Comparison of ENCODE assay signal across 18 cellular contexts in genomic region chr3:27576171-27576570, GRCh38.
A peak's percentile ranks its signal among the peaks of the same experiment; 100 is the strongest.
DNase-seq lines count a peak whose midpoint lies in the region; ATAC-seq and TF ChIP-seq lines count a peak whose summit lies in the region.
"Had no signal": no experiment of that assay in that cellular context is flagged by ENCODE, and none has a peak within 500 bp of the region (broad histone marks: within the 10 kb centered on the region; RNA-seq: fewer than 3 reads in every experiment).

No MANE protein-coding gene starts in this region.

- intact Hi-C loops in Panc1 (cut with micrococcal nuclease; ENCODE audit: unreplicated experiment): no loop called here
- intact Hi-C loops in activated CD8-positive, alpha-beta T cell treated with anti-CD3 and anti-CD28 coated beads for 36 hours (cut with micrococcal nuclease): no loop called here
- intact Hi-C loops in PC-3 (cut with micrococcal nuclease): no loop called here

- no peak overlapping the region for H2BK12ac ChIP-seq in neuronal stem cell (ENCODE audit: low read length)

- no peaks in the 10 kb centered on the region for H3K9me3 ChIP-seq in Panc1 (ENCODE audit: control insufficient read depth, insufficient read depth, low read depth, low read length)
- no peaks in the 10 kb centered on the region for H3K9me3 ChIP-seq in PC-3 (ENCODE audit: low read length)
- no peaks in the 10 kb centered on the region for H3K9me3 ChIP-seq in neuronal stem cell (replicated peaks in 1 of 2; ENCODE audit: control insufficient read depth in 2 of 2, insufficient read depth in 1 of 2, low read depth in 1 of 2, low read length in 2 of 2)
- H3K9me3 ChIP-seq: A549; BLaER1 treated with 17β-estradiol and CSF1 and Interleukin-3, amounts not matched to agents 10 nM and 100 nM; HAP-1 had no signal

- H3K4me2 ChIP-seq in PC-3 (ENCODE audit: low read length) (no peak overlapping the region), neuronal stem cell (ENCODE audit: insufficient read depth, low read length, poor library complexity, severe bottlenecking) (no peak overlapping the region)
- H3K4me2 ChIP-seq: A549 had no signal

- BruUV-seq in Panc1 (replicated peaks; lab: Mats Ljungman, UMichigan) (no TSS peak), PC-3 (replicated peaks; lab: Mats Ljungman, UMichigan) (no TSS peak)

- no peaks in the 10 kb centered on the region for H3K9me2 ChIP-seq in PC-3 (replicated peaks; ENCODE audit: low read length)

- no peak for TF ChIP-seq CTCF in AG10803 (conservative IDR thresholded peaks at IDR 0.05; ENCODE audit: low read length)
- no peak for TF ChIP-seq CTCF in Panc1 (IDR thresholded peaks at IDR 0.05)
- TF ChIP-seq CTCF in epithelial cell of proximal tubule (conservative IDR thresholded peaks at IDR 0.05; ENCODE audit: low read depth, low read length): no peak
- no peak for TF ChIP-seq CTCF in activated CD8-positive, alpha-beta T cell treated with anti-CD3 and anti-CD28 coated beads for 36 hours (IDR thresholded peaks at IDR 0.05)
- no peak for TF ChIP-seq CTCF in PC-3 (conservative IDR thresholded peaks at IDR 0.05; ENCODE audit: low read depth, low read length)

- H2AK5ac ChIP-seq in neuronal stem cell (ENCODE audit: low read depth, low read length): no peak overlapping the region

- H4K8ac ChIP-seq in neuronal stem cell (ENCODE audit: low read depth, low read length): no peak overlapping the region

- no peak overlapping the region for H3K4ac ChIP-seq in neuronal stem cell (ENCODE audit: low read length)

- no peak for ATAC-seq in Panc1
- ATAC-seq in activated CD8-positive, alpha-beta T cell treated with anti-CD3 and anti-CD28 coated beads for 36 hours: no peak
- ATAC-seq in PC-3: no peak
- ATAC-seq: A549; CD8-positive, alpha-beta T cell; GM12878 had no signal

- H2BK5ac ChIP-seq in neuronal stem cell (ENCODE audit: low read length): no peak overlapping the region

- in situ Hi-C loops in Panc1 (cut with HindIII; ENCODE audit: low pct_unique_long_range_greater_than_20kb, low sequenced_read_pairs): no loop called here

- H3K4me3 ChIP-seq in AG10803 (ENCODE audit: low read length): no peak overlapping the region
- no peak overlapping the region for H3K4me3 ChIP-seq in Panc1 (ENCODE audit: low read depth in 2 of 2, low read length in 2 of 2)
- H3K4me3 ChIP-seq in epithelial cell of proximal tubule (ENCODE audit: low read depth, low read length): no peak overlapping the region
- no peak overlapping the region for H3K4me3 ChIP-seq in PC-3 (ENCODE audit: low read length)
- no peak overlapping the region for H3K4me3 ChIP-seq in neuronal stem cell (ENCODE audit: low read length in 2 of 2)
- H3K4me3 ChIP-seq: A549; BLaER1 treated with 17β-estradiol and CSF1 and Interleukin-3, amounts not matched to agents 10 nM and 100 nM; GM12878; GM23248; HAP-1 had no signal

- no peaks in the 10 kb centered on the region for H3K9me3 Mint-ChIP-seq in activated CD8-positive, alpha-beta T cell treated with anti-CD3 and anti-CD28 coated beads for 36 hours
- H3K9me3 Mint-ChIP-seq: CD8-positive, alpha-beta T cell had no signal

- H3K9ac ChIP-seq in PC-3 (ENCODE audit: low read length): no peak overlapping the region
- H3K9ac ChIP-seq in neuronal stem cell (ENCODE audit: low read depth, low read length, poor library complexity): no peak overlapping the region
- H3K9ac ChIP-seq: BLaER1 treated with 17β-estradiol and CSF1 and Interleukin-3, amounts not matched to agents 10 nM and 100 nM; GM23248 had no signal

- H3K27ac Mint-ChIP-seq in activated CD8-positive, alpha-beta T cell treated with anti-CD3 and anti-CD28 coated beads for 36 hours: no peak overlapping the region
- H3K27ac Mint-ChIP-seq: B cell; CD8-positive, alpha-beta T cell had no signal

- peak; percentile 42 for DNase-seq in AG10803 (ENCODE audit: low read depth)
- no peak for DNase-seq in Panc1 (ENCODE audit: low read depth, low spot score)
- DNase-seq in epithelial cell of proximal tubule (ENCODE audit: low read depth): peak; percentile 94
- peak; percentile 95 for DNase-seq in renal cortical epithelial cell (ENCODE audit: low read depth)
- DNase-seq in activated CD8-positive, alpha-beta T cell treated with anti-CD3 and anti-CD28 coated beads for 36 hours: no peak
- DNase-seq in PC-3: no peak
- no peak for DNase-seq in neuronal stem cell (ENCODE audit: low spot score)
- DNase-seq: Calu3; CD8-positive, alpha-beta T cell; DMS79 treated with DMSO at 0.1 percent for 48 hours; EL; GM23248 had no signal

- no peak overlapping the region for H2AFZ ChIP-seq in PC-3 (ENCODE audit: low read length)
- H2AFZ ChIP-seq in neuronal stem cell (ENCODE audit: low read length): no peak overlapping the region
- H2AFZ ChIP-seq: GM23248 had no signal

- POLR2A ChIA-PET in Panc1 (lab: Charles Lee): no interaction called here
- POLR2A ChIA-PET in activated CD8-positive, alpha-beta T cell treated with anti-CD3 and anti-CD28 coated beads for 36 hours (lab: Charles Lee): no interaction called here
- POLR2A ChIA-PET in PC-3 (lab: Charles Lee; ENCODE audit: unreplicated experiment): no interaction called here

- no peaks in the 10 kb centered on the region for H4K20me1 ChIP-seq in PC-3 (ENCODE audit: low read length)
- H4K20me1 ChIP-seq: BLaER1 treated with 17β-estradiol and CSF1 and Interleukin-3, amounts not matched to agents 10 nM and 100 nM had no signal

- H3K18ac ChIP-seq in neuronal stem cell (ENCODE audit: low read length): no peak overlapping the region

- no peak overlapping the region for H3K14ac ChIP-seq in neuronal stem cell (ENCODE audit: low read length)

- H3K36me3 Mint-ChIP-seq in activated CD8-positive, alpha-beta T cell treated with anti-CD3 and anti-CD28 coated beads for 36 hours (ENCODE audit: low read depth): no peaks in the 10 kb centered on the region
- H3K36me3 Mint-ChIP-seq: CD8-positive, alpha-beta T cell had no signal

- H3F3A ChIP-seq in PC-3 (ENCODE audit: low read length, unreplicated experiment): no peaks in the 10 kb centered on the region

- no peak overlapping the region for H2BK15ac ChIP-seq in neuronal stem cell (ENCODE audit: low read length)

- H3K27ac ChIP-seq in Panc1 (ENCODE audit: low read length): peak overlapping the region; percentile 51; the same call in 1 of the 2 replicates
- no peak overlapping the region for H3K27ac ChIP-seq in PC-3 (ENCODE audit: low read length)
- H3K27ac ChIP-seq in neuronal stem cell (replicated peaks; ENCODE audit: low read length): no peak overlapping the region
- H3K27ac ChIP-seq: 22Rv1; BLaER1 treated with 17β-estradiol and CSF1 and Interleukin-3, amounts not matched to agents 10 nM and 100 nM; GM23248 had no signal

- no CpG with 5 or more reads among the region's 3 CpGs for WGBS in neuronal stem cell (ENCODE audit: extremely low coverage in 2 of 2, insufficient read length in 2 of 2, insufficient replicate concordance in 1 of 2), 2 donors

- H4K91ac ChIP-seq in neuronal stem cell (ENCODE audit: low read depth, low read length, poor library complexity): no peak overlapping the region

- peaks cover 12% of the 10 kb centered on the region for H3K4me1 Mint-ChIP-seq in activated CD8-positive, alpha-beta T cell treated with anti-CD3 and anti-CD28 coated beads for 36 hours (ENCODE audit: low read depth)
- H3K4me1 Mint-ChIP-seq: B cell had no signal

- no peaks in the 10 kb centered on the region for H3K27me3 ChIP-seq in Panc1 (ENCODE audit: control insufficient read depth, insufficient read depth, low read length)
- no peaks in the 10 kb centered on the region for H3K27me3 ChIP-seq in PC-3 (ENCODE audit: low read length)
- no peaks in the 10 kb centered on the region for H3K27me3 ChIP-seq in neuronal stem cell (ENCODE audit: control insufficient read depth in 3 of 3, insufficient read depth in 3 of 3, low read depth in 1 of 3, low read length in 3 of 3)
- H3K27me3 ChIP-seq: BLaER1 treated with 17β-estradiol and CSF1 and Interleukin-3, amounts not matched to agents 10 nM and 100 nM had no signal

- no peak overlapping the region for H3K4me3 Mint-ChIP-seq in activated CD8-positive, alpha-beta T cell treated with anti-CD3 and anti-CD28 coated beads for 36 hours
- H3K4me3 Mint-ChIP-seq: B cell; CD8-positive, alpha-beta T cell had no signal

- H3K4me1 ChIP-seq in Panc1 (ENCODE audit: control insufficient read depth, insufficient read depth, low read length): peaks cover 4% of the 10 kb centered on the region
- H3K4me1 ChIP-seq in PC-3 (ENCODE audit: insufficient read depth, low read length): peaks cover 4% of the 10 kb centered on the region; the same call in 1 of the 2 replicates
- H3K4me1 ChIP-seq in neuronal stem cell (ENCODE audit: control insufficient read depth in 2 of 2, insufficient read depth in 1 of 2, low read depth in 1 of 2, low read length in 2 of 2): peaks cover 0 to 4% of the 10 kb centered on the region in 2 donors
- H3K4me1 ChIP-seq: HAP-1 had no signal

- CTCF ChIA-PET in Panc1 (lab: Charles Lee): no interaction called here
- CTCF ChIA-PET in activated CD8-positive, alpha-beta T cell treated with anti-CD3 and anti-CD28 coated beads for 36 hours (lab: Charles Lee): interaction anchor here (0.9 to 1.7 kb wide), 2 partner anchors 11 to 13 kb away, joined by 3 read pairs; no protein-coding TSS in a partner anchor
- CTCF ChIA-PET in PC-3 (lab: Charles Lee): no interaction called here

- H3K79me2 ChIP-seq in PC-3 (ENCODE audit: low read length): no peaks in the 10 kb centered on the region

- H3K27me3 Mint-ChIP-seq in activated CD8-positive, alpha-beta T cell treated with anti-CD3 and anti-CD28 coated beads for 36 hours: no peaks in the 10 kb centered on the region
- H3K27me3 Mint-ChIP-seq: B cell had no signal

- H3K36me3 ChIP-seq in Panc1 (ENCODE audit: control insufficient read depth, insufficient read depth, low read length) (no peaks in the 10 kb centered on the region), PC-3 (ENCODE audit: low read depth, low read length) (no peaks in the 10 kb centered on the region), neuronal stem cell (replicated peaks in 1 of 2; ENCODE audit: control insufficient read depth in 2 of 2, insufficient read depth in 2 of 2, low read length in 2 of 2) (no peaks in the 10 kb centered on the region)
- H3K36me3 ChIP-seq: BLaER1 treated with 17β-estradiol and CSF1 and Interleukin-3, amounts not matched to agents 10 nM and 100 nM; HAP-1 had no signal

- no peak overlapping the region for H3K23ac ChIP-seq in neuronal stem cell (ENCODE audit: low read depth, low read length, poor library complexity)

- H3K79me1 ChIP-seq in neuronal stem cell (ENCODE audit: low read depth, low read length): no peaks in the 10 kb centered on the region

- no peak overlapping the region for H2BK120ac ChIP-seq in neuronal stem cell (ENCODE audit: low read depth, low read length)

Comparison
In these comparisons a context has a peak if more than half of its experiments do, and no peak if none do; other contexts are left out.
1. DNase-seq: peak in AG10803 (single experiment), epithelial cell of proximal tubule (single experiment) and renal cortical epithelial cell (single experiment); none in Panc1 (single experiment), activated CD8-positive, alpha-beta T cell treated with anti-CD3 and anti-CD28 coated beads for 36 hours (single experiment), PC-3 (single experiment) and neuronal stem cell (single experiment).